ENCODE assay signal across 18 cellular contexts in the genomic region with DNA sequence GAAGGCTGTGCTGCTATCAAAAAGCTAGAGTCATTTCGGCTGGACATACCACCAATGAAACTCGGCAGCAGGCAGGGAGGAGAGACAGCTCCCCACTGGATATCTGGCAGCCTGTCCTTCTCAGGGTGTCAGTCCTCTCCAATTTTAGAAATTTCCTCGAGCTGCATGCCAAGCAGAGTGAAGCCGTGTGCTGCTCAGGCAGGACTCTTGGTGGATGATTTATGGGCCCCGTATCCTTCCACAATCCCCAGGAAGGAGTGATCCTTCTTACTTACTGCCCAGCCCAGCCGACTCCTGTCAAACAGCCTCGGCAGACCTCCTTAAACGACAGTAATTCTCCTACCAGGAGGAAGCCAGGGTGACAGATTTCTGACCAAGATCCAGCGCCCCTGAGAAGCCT.
"Had no signal": no experiment of that assay in that cellular context is flagged by ENCODE, and none has a peak within 500 bp of the region (broad histone marks: within the 10 kb centered on the region; RNA-seq: fewer than 3 reads in every experiment).

No MANE protein-coding gene starts in this region.

- H3K9me3 Mint-ChIP-seq: activated naive CD4-positive, alpha-beta T cell treated with anti-CD3 and anti-CD28 coated beads, Interleukin-2, amount 50 U/mL, for 24 hours; stimulated activated memory B cell treated with anti-CD40 and anti-IgM and Interleukin-4, amounts not matched to agents 10 μg/mL and 1 μg/mL and 100 μg/mL, for 72 hours; WTC11 had no signal

- H3K4me3 Mint-ChIP-seq: activated naive CD4-positive, alpha-beta T cell treated with anti-CD3 and anti-CD28 coated beads, Interleukin-2, amount 50 U/mL, for 24 hours; naive thymus-derived CD4-positive, alpha-beta T cell; stimulated activated memory B cell treated with anti-CD40 and anti-IgM and Interleukin-4, amounts not matched to agents 10 μg/mL and 1 μg/mL and 100 μg/mL, for 72 hours; WTC11 had no signal

- ATAC-seq: body of pancreas; esophagus mucosa; lower lobe of right lung; naive thymus-derived CD4-positive, alpha-beta T cell; sciatic nerve; stimulated activated memory B cell treated with anti-CD40 and anti-IgM and Interleukin-4, amounts not matched to agents 10 μg/mL and 1 μg/mL and 100 μg/mL, for 72 hours; WTC11 had no signal

- H3K4me1 Mint-ChIP-seq: activated naive CD4-positive, alpha-beta T cell treated with anti-CD3 and anti-CD28 coated beads, Interleukin-2, amount 50 U/mL, for 24 hours had no signal

- H3K27me3 ChIP-seq: body of pancreas, upper lobe of left lung had no signal

- H3K36me3 ChIP-seq: lower lobe of right lung, thoracic aorta, upper lobe of left lung had no signal

- H3K27ac Mint-ChIP-seq: activated naive CD4-positive, alpha-beta T cell treated with anti-CD3 and anti-CD28 coated beads, Interleukin-2, amount 50 U/mL, for 24 hours; stimulated activated memory B cell treated with anti-CD40 and anti-IgM and Interleukin-4, amounts not matched to agents 10 μg/mL and 1 μg/mL and 100 μg/mL, for 72 hours; WTC11 had no signal

- DNase-seq: activated gamma-delta T cell treated with Interleukin-2 at 50 U/mL for 16 hours; activated T-cell treated with anti-CD3 and anti-CD28 coated beads, Interleukin-2, amount 50 U/mL, for 1 hour; body of pancreas; caudate nucleus; effector memory CD4-positive, alpha-beta T cell; head of caudate nucleus; lower lobe of right lung; naive thymus-derived CD4-positive, alpha-beta T cell; small intestine; stimulated activated CD4-positive, alpha-beta T cell treated with anti-CD3 and anti-CD28 coated beads, Interleukin-15, amount 100 ng/mL, for 24 hours; T-helper 1 cell; upper lobe of left lung had no signal

- H3K9me3 ChIP-seq: body of pancreas, lower lobe of right lung, thoracic aorta, upper lobe of left lung had no signal

- H3K36me3 Mint-ChIP-seq: activated naive CD4-positive, alpha-beta T cell treated with anti-CD3 and anti-CD28 coated beads, Interleukin-2, amount 50 U/mL, for 24 hours; stimulated activated memory B cell treated with anti-CD40 and anti-IgM and Interleukin-4, amounts not matched to agents 10 μg/mL and 1 μg/mL and 100 μg/mL, for 72 hours; WTC11 had no signal

- H3K4me1 ChIP-seq: body of pancreas, lower lobe of right lung, upper lobe of left lung had no signal

- H3K27ac ChIP-seq: body of pancreas, lower lobe of right lung, upper lobe of left lung had no signal

- H3K4me3 ChIP-seq: body of pancreas, lower lobe of right lung, thoracic aorta, upper lobe of left lung had no signal
